22 cellular contexts compared by ENCODE assay signal in genomic region chr1:65157546-65157941, GRCh38.
"Had no signal": no experiment of that assay in that cellular context is flagged by ENCODE, and none has a peak within 500 bp of the region (broad histone marks: within the 10 kb centered on the region; RNA-seq: fewer than 3 reads in every experiment).

No MANE protein-coding gene starts in this region.

- H3K36me3 Mint-ChIP-seq: memory B cell, natural killer cell had no signal

- H3K4me1 ChIP-seq: foreskin keratinocyte, thyroid gland, upper lobe of left lung had no signal

- H3K9me3 ChIP-seq: colonic mucosa, esophagus muscularis mucosa, ovary, sigmoid colon, stomach, thyroid gland, upper lobe of left lung had no signal

- H3K36me3 ChIP-seq: colonic mucosa, esophagus muscularis mucosa, ovary, sigmoid colon, stomach, thyroid gland, upper lobe of left lung had no signal

- H3K27me3 Mint-ChIP-seq: central memory CD8-positive, alpha-beta T cell; dendritic cell treated with granulocyte-macrophage colony-stimulating factor and Interleukin-4, amounts not matched to agents 40 ng/mL and 50 ng/mL, for 4 days had no signal

- H3K9me3 Mint-ChIP-seq: central memory CD8-positive, alpha-beta T cell; dendritic cell treated with granulocyte-macrophage colony-stimulating factor and Interleukin-4, amounts not matched to agents 40 ng/mL and 50 ng/mL, for 4 days; memory B cell; natural killer cell; stimulated activated effector memory CD8-positive, alpha-beta T cell treated with anti-CD3 and anti-CD28 coated beads, Interleukin-12 subunit alpha, Interleukin-12 subunit beta, amount 100 ng/mL, for 72 hours had no signal

- H3K27ac Mint-ChIP-seq: dendritic cell treated with granulocyte-macrophage colony-stimulating factor and Interleukin-4, amounts not matched to agents 40 ng/mL and 50 ng/mL, for 4 days; memory B cell; natural killer cell; stimulated activated effector memory CD8-positive, alpha-beta T cell treated with anti-CD3 and anti-CD28 coated beads, Interleukin-12 subunit alpha, Interleukin-12 subunit beta, amount 100 ng/mL, for 72 hours had no signal

- DNase-seq: colonic mucosa; effector memory CD4-positive, alpha-beta T cell; foreskin keratinocyte; glutamatergic neuron; left colon; natural killer cell; occipital lobe; ovary; retina; sigmoid colon; stimulated activated CD4-positive, alpha-beta T cell treated with anti-CD3 and anti-CD28 coated beads, Interleukin-2, amount 100 ng/mL, for 24 hours; stimulated activated CD4-positive, alpha-beta T cell treated with anti-CD3 and anti-CD28 coated beads, Interleukin-4, amount 100 ng/mL, for 24 hours; stimulated activated naive CD4-positive, alpha-beta T cell treated with Interleukin-2 at 50 U/mL for 16 hours; stomach; thyroid gland; upper lobe of left lung had no signal

- H3K4me3 ChIP-seq: colonic mucosa, esophagus muscularis mucosa, lung, ovary, sigmoid colon, stomach, thyroid gland, upper lobe of left lung had no signal

- H3K27me3 ChIP-seq: colonic mucosa, esophagus muscularis mucosa, foreskin keratinocyte, ovary, sigmoid colon, stomach, thyroid gland, upper lobe of left lung had no signal

- ATAC-seq: foreskin keratinocyte; left colon; natural killer cell; stimulated activated effector memory CD8-positive, alpha-beta T cell treated with anti-CD3 and anti-CD28 coated beads, Interleukin-12 subunit alpha, Interleukin-12 subunit beta, amount 100 ng/mL, for 72 hours had no signal

- H3K4me1 Mint-ChIP-seq: central memory CD8-positive, alpha-beta T cell; memory B cell; natural killer cell; stimulated activated effector memory CD8-positive, alpha-beta T cell treated with anti-CD3 and anti-CD28 coated beads, Interleukin-12 subunit alpha, Interleukin-12 subunit beta, amount 100 ng/mL, for 72 hours had no signal

- H3K4me3 Mint-ChIP-seq: central memory CD8-positive, alpha-beta T cell; dendritic cell treated with granulocyte-macrophage colony-stimulating factor and Interleukin-4, amounts not matched to agents 40 ng/mL and 50 ng/mL, for 4 days; memory B cell; natural killer cell; stimulated activated effector memory CD8-positive, alpha-beta T cell treated with anti-CD3 and anti-CD28 coated beads, Interleukin-12 subunit alpha, Interleukin-12 subunit beta, amount 100 ng/mL, for 72 hours had no signal

- H3K27ac ChIP-seq: colonic mucosa, esophagus muscularis mucosa, foreskin keratinocyte, ovary, sigmoid colon, thyroid gland, upper lobe of left lung had no signal
